ENCODE assay signal across 30 cellular contexts in the genomic region with DNA sequence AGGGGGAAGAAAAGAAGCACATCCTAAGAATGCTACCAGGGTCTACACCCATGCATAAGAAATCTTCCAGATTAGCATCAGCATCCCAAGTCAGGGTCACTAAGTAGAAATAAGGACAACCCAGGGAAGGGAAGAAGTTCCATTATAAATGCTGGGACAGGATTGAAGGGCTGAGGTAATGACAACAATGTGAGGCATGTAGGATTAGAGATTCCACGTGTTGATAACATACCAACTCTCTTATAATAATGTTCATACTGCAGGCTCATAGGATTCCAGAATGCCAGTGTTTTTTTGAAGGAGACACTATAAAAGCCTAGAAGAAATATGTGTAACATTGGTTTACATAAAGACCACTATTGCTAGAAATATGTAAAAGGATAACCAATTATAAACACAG.
"Had no signal": no experiment of that assay in that cellular context is flagged by ENCODE, and none has a peak within 500 bp of the region (broad histone marks: within the 10 kb centered on the region; RNA-seq: fewer than 3 reads in every experiment).

No MANE protein-coding gene starts in this region.

- H3K27me3 Mint-ChIP-seq: activated CD4-positive, alpha-beta memory T cell treated with anti-CD3 and anti-CD28 coated beads, Interleukin-2, amount 10 ng/mL, durations not matched to agents 7 days and 5 days; activated naive CD4-positive, alpha-beta T cell treated with anti-CD3 and anti-CD28 coated beads, Interleukin-2, amount 50 U/mL, for 24 hours; brain had no signal

- H3K36me3 ChIP-seq: adrenal gland, MG63, Peyer's patch had no signal

- H3K27me3 ChIP-seq: MG63, Peyer's patch had no signal

- H3K36me3 Mint-ChIP-seq: activated naive CD4-positive, alpha-beta T cell treated with anti-CD3 and anti-CD28 coated beads, Interleukin-2, amount 50 U/mL, for 24 hours; activated naive CD8-positive, alpha-beta T cell treated with anti-CD3 and anti-CD28 coated beads, Interleukin-2, amount 10 ng/mL, durations not matched to agents 7 days and 5 days; brain had no signal

- DNase-seq: activated B cell treated with CpG ODN at 0.5 μM for 24 hours; activated CD4-positive, alpha-beta memory T cell treated with anti-CD3 and anti-CD28 coated beads, Interleukin-2, amount 10 ng/mL, durations not matched to agents 7 days and 5 days; activated CD4-positive, alpha-beta T cell treated with anti-CD3 and anti-CD28 coated beads for 1 hour; activated CD4-positive, alpha-beta T cell treated with anti-CD3 and anti-CD28 coated beads for 48 hours; activated gamma-delta T cell; activated naive CD4-positive, alpha-beta T cell treated with Interleukin-2 at 50 U/mL for 16 hours; activated naive CD8-positive, alpha-beta T cell treated with anti-CD3 and anti-CD28 coated beads, Interleukin-2, amount 10 ng/mL, durations not matched to agents 7 days and 5 days; activated T-cell treated with anti-CD3 and anti-CD28 coated beads, Interleukin-2, amount 50 U/mL, for 1 hour; adrenal gland; caudate nucleus; cerebellar nuclear complex; Karpas-422; MG63; NCI-H1048; NCI-H1105 treated with DMSO at 0.1 percent for 48 hours; NCI-H1436; NCI-H1694; NCI-H2029; NCI-H345; NCI-H524 treated with DMSO at 0.1 percent for 48 hours; Peyer's patch; Right ventricle myocardium superior; SW 1271; T-helper 1 cell; T-helper 2 cell; T-helper 9 cell had no signal

- H3K9me3 ChIP-seq: adrenal gland, MG63, Peyer's patch had no signal

- H3K4me3 ChIP-seq: adrenal gland, MG63, Peyer's patch had no signal

- H3K4me1 Mint-ChIP-seq: activated B cell treated with CpG ODN at 0.5 μM for 24 hours; activated CD4-positive, alpha-beta memory T cell treated with anti-CD3 and anti-CD28 coated beads, Interleukin-2, amount 10 ng/mL, durations not matched to agents 7 days and 5 days; activated naive CD4-positive, alpha-beta T cell treated with anti-CD3 and anti-CD28 coated beads, Interleukin-2, amount 50 U/mL, for 24 hours; activated naive CD8-positive, alpha-beta T cell treated with anti-CD3 and anti-CD28 coated beads, Interleukin-2, amount 10 ng/mL, durations not matched to agents 7 days and 5 days; brain had no signal

- FAIRE-seq: bronchial epithelial cell had no signal

- H3K9me3 Mint-ChIP-seq: activated B cell treated with CpG ODN at 0.5 μM for 24 hours; activated CD4-positive, alpha-beta memory T cell treated with anti-CD3 and anti-CD28 coated beads, Interleukin-2, amount 10 ng/mL, durations not matched to agents 7 days and 5 days; activated naive CD4-positive, alpha-beta T cell treated with anti-CD3 and anti-CD28 coated beads, Interleukin-2, amount 50 U/mL, for 24 hours; activated T-helper 2 cell treated with anti-CD3 and anti-CD28 coated beads, Interferon-gamma antibody, Interleukin-2, Interleukin-4, amounts not matched to agents 10 μg/mL and 5 μg/mL and 100 μg/mL, durations not matched to agents 14 hours and 24 hours and 36 hours had no signal

- H3K4me1 ChIP-seq: adrenal gland, Peyer's patch had no signal

- H3K4me3 Mint-ChIP-seq: activated B cell treated with CpG ODN at 0.5 μM for 24 hours; activated CD4-positive, alpha-beta memory T cell treated with anti-CD3 and anti-CD28 coated beads, Interleukin-2, amount 10 ng/mL, durations not matched to agents 7 days and 5 days; activated naive CD4-positive, alpha-beta T cell treated with anti-CD3 and anti-CD28 coated beads, Interleukin-2, amount 50 U/mL, for 24 hours; activated naive CD8-positive, alpha-beta T cell treated with anti-CD3 and anti-CD28 coated beads, Interleukin-2, amount 10 ng/mL, durations not matched to agents 7 days and 5 days; brain had no signal
